ENCODE assay signal across 8 cellular contexts in the genomic region with DNA sequence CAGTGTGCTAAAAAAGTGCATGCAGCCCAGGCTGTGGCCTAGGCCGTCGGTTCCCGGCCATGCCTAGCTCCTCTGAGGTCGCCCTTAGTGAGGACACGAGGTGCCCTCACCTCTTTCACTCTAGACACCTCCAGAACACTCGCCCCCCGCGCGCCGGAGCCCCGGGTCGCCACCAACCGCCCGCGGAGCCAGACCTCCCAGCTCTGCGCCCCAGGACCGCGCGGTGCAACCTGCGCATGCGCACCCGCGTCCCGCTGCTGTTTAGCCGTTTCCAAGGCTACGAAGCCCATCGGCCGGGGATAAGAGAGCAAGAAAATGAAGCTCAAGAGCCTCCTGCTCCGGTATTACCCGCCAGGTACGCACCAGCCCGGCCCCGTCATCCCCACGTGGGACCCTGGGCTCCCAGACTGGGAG. TPM values are rescaled to one million over a fixed set of nuclear protein-coding genes. Genes with fewer than 3 reads are reported as not detected.
DNase-seq lines count a peak whose midpoint lies in the region; ATAC-seq, FAIRE-seq and TF ChIP-seq lines count a peak whose summit lies in the region.

A gene with protein sequence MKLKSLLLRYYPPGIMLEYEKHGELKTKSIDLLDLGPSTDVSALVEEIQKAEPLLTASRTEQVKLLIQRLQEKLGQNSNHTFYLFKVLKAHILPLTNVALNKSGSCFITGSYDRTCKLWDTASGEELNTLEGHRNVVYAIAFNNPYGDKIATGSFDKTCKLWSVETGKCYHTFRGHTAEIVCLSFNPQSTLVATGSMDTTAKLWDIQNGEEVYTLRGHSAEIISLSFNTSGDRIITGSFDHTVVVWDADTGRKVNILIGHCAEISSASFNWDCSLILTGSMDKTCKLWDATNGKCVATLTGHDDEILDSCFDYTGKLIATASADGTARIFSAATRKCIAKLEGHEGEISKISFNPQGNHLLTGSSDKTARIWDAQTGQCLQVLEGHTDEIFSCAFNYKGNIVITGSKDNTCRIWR (plus strand): TSS at position 257 of the 414 bp plus-strand sequence. CDS start 59 bp downstream, at position 316.

- peak; percentile 45 for DNase-seq in AG10803 (ENCODE audit: low read depth)
- peak; percentile 88 for DNase-seq in SK-N-SH
- no peak for DNase-seq in GM12878 (ENCODE audit: low read depth, low spot score)
- peak in 36 of 51 donors; percentile 4 to 65 (median 26) for DNase-seq in hypothalamus (lab: John Stamatoyannopoulos, UW)
- no peak for DNase-seq in skeletal muscle cell (ENCODE audit: low read depth)
- no peak for DNase-seq in NK-92 treated with Interleukin-12 subunit alpha and Interleukin-12 subunit beta, amount 100 ng/mL, for 24 hours (lab: John Stamatoyannopoulos, UW)

- H3K27ac ChIP-seq in SK-N-SH (ENCODE audit: low read depth in 2 of 2, low read length in 1 of 2) (peak within 1 kb of the TSS in 1 of 2 experiments; percentile 85; a peak in 3 of 4 replicates), GM12878 (ENCODE audit: control insufficient read depth, insufficient read depth) (no peak within 1 kb of the TSS)

- peak within 1 kb of the TSS; percentile 94 for H2AFZ ChIP-seq in SK-N-SH (ENCODE audit: low read depth)
- no peak within 1 kb of the TSS; the same call in 1 of the 2 replicates for H2AFZ ChIP-seq in GM12878 (ENCODE audit: control insufficient read depth, low read depth, low read length)

- H3K9me2 ChIP-seq in SK-N-SH, result no peaks in the 10 kb centered on the region

- in situ Hi-C loops in GM12878 (cut with MboI), result no loop called here

- SMC1A ChIA-PET in GM12878 (lab: Charles Lee; ENCODE audit: uncharacterized antibody, unreplicated experiment), result interaction anchor here (1.3 kb wide), 1 partner anchor 9 kb away, joined by 3 read pairs; no protein-coding TSS in a partner anchor

- H3K27me3 ChIP-seq in SK-N-SH (ENCODE audit: insufficient read depth) (no peaks in the 10 kb centered on the region), GM12878 (replicated peaks in 1 of 2; ENCODE audit: control insufficient read depth in 2 of 2, insufficient read depth in 2 of 2, low read length in 1 of 2) (peaks cover 0 to 11% of the 10 kb centered on the region in 2 experiments; a peak in 2 of 4 replicates)

- intact Hi-C loops in GM12878 (cut with micrococcal nuclease; ENCODE audit: unreplicated experiment), result no loop called here

- WGBS in SK-N-SH (ENCODE audit: low lambda C conversion rate), result 14% methylated on average over 32 of the region's 34 CpGs
- 9% methylated on average over 28 of the region's 34 CpGs for WGBS in GM12878 (ENCODE audit: insufficient coverage, insufficient replicate concordance, low lambda C conversion rate, missing lambda C conversion rate)

- RAD21 ChIA-PET in GM12878 (lab: Charles Lee; ENCODE audit: unreplicated experiment), result no interaction called here

- H3K4me3 ChIP-seq in AG10803 (ENCODE audit: low read length) (peak within 1 kb of the TSS; percentile 58), SK-N-SH (ENCODE audit: low read depth in 2 of 2, low read length in 1 of 2) (peak within 1 kb of the TSS in 1 of 2 experiments; percentile 34; a peak in 3 of 4 replicates), GM12878 (no peak within 1 kb of the TSS), skeletal muscle cell (ENCODE audit: low read depth, low read length) (peak within 1 kb of the TSS; percentile 43)

- H3K4me1 ChIP-seq in SK-N-SH (ENCODE audit: control insufficient read depth in 1 of 2, insufficient read depth in 2 of 2, low read depth in 1 of 2, low read length in 1 of 2) (peaks cover 2 to 23% of the 10 kb centered on the region in 2 experiments; a peak in 3 of 4 replicates), GM12878 (ENCODE audit: control insufficient read depth, insufficient read depth, low read length) (no peaks in the 10 kb centered on the region)

- no peaks in the 10 kb centered on the region for H3K79me2 ChIP-seq in SK-N-SH (ENCODE audit: insufficient read depth)
- H3K79me2 ChIP-seq in GM12878 (ENCODE audit: control insufficient read depth, insufficient read depth, low read length), result no peaks in the 10 kb centered on the region

- no TSS peak for BruUV-seq in GM12878 (replicated peaks; lab: Mats Ljungman, UMichigan)

- H3F3A ChIP-seq in SK-N-SH (replicated peaks; ENCODE audit: insufficient read depth), result peaks cover 34% of the 10 kb centered on the region

- TF ChIP-seq EP300 in SK-N-SH (IDR thresholded peaks at IDR 0.05; ENCODE audit: borderline replicate concordance in 1 of 2, low read depth in 1 of 2, low read length in 1 of 2), result no peak
- no peak for TF ChIP-seq EP300 in GM12878 (IDR thresholded peaks at IDR 0.05; ENCODE audit: borderline replicate concordance in 1 of 2, control insufficient read depth in 1 of 2, low read depth in 2 of 2, low read length in 2 of 2)

- H3K36me3 ChIP-seq in SK-N-SH (replicated peaks in 1 of 2; ENCODE audit: control insufficient read depth in 1 of 2, insufficient read depth in 2 of 2, low read length in 1 of 2) (no peaks in the 10 kb centered on the region), GM12878 (ENCODE audit: control insufficient read depth in 2 of 2, insufficient read depth in 2 of 2, low read length in 1 of 2) (no peaks in the 10 kb centered on the region)

- POLR2A ChIA-PET in SK-N-SH (lab: Yijun Ruan, JAX) (no interaction called here), GM12878 (lab: Charles Lee) (no interaction called here)

- TF ChIP-seq POLR2A in GM12878 (IDR thresholded peaks at IDR 0.05; ENCODE audit: low read depth, low read length), result no peak

- H3K9ac ChIP-seq in SK-N-SH, result peak within 1 kb of the TSS; percentile 59
- H3K9ac ChIP-seq in GM12878 (ENCODE audit: control insufficient read depth, insufficient read depth, low read length), result no peak within 1 kb of the TSS

- H4K20me1 ChIP-seq in SK-N-SH (ENCODE audit: insufficient read depth), result no peaks in the 10 kb centered on the region
- no peaks in the 10 kb centered on the region for H4K20me1 ChIP-seq in GM12878 (ENCODE audit: control insufficient read depth, insufficient read depth)

- no peak for FAIRE-seq in GM12878 (lab: Jason Lieb, UNC)

- no peak for TF ChIP-seq RAD21 in SK-N-SH (IDR thresholded peaks at IDR 0.05; ENCODE audit: low read length)
- TF ChIP-seq RAD21 in GM12878 (IDR thresholded peaks at IDR 0.05; ENCODE audit: insufficient read depth, low read depth, low read length), result no peak

- H3K4me2 ChIP-seq in SK-N-SH (peak within 1 kb of the TSS; percentile 51), GM12878 (ENCODE audit: control insufficient read depth, insufficient read depth) (no peak within 1 kb of the TSS)

- CTCF ChIA-PET in SK-N-SH (lab: Yijun Ruan, JAX), result interaction anchor here (1.2 to 2.5 kb wide), 3 partner anchors 9 to 19 kb away, joined by 4 to 12 read pairs (median 5); no protein-coding TSS in a partner anchor
- CTCF ChIA-PET in GM12878 (lab: Yijun Ruan, JAX), result interaction anchor here (2.0 to 3.9 kb wide), 3 partner anchors 15 to 97 kb away, joined by 5 to 21 read pairs (median 5); no protein-coding TSS in a partner anchor

- H3K9me3 ChIP-seq in SK-N-SH (no peaks in the 10 kb centered on the region), GM12878 (replicated peaks; ENCODE audit: control insufficient read depth, insufficient read depth, low read length) (no peaks in the 10 kb centered on the region)

- TF ChIP-seq CTCF in AG10803 (conservative IDR thresholded peaks at IDR 0.05; ENCODE audit: low read length), result no peak
- no peak for TF ChIP-seq CTCF in SK-N-SH (IDR thresholded peaks at IDR 0.05)
- no peak for TF ChIP-seq CTCF in GM12878 (IDR thresholded peaks at IDR 0.05 in 2 of 3, conservative IDR thresholded peaks at IDR 0.05 in 1 of 3; ENCODE audit: control insufficient read depth in 2 of 3, extremely low read depth in 1 of 3, insufficient read depth in 1 of 3, low read depth in 3 of 3, low read length in 3 of 3)

- ATAC-seq in GM21825 (IDR thresholded peaks at IDR 0.05; ENCODE audit: unreplicated experiment) (peak; percentile 65), GM12878 (peak; percentile 24; the same call in 1 of the 3 replicates), HG03025 (IDR thresholded peaks at IDR 0.05; ENCODE audit: low FRiP score, unreplicated experiment) (no peak)

TF ChIP-seq in SK-N-SH, 30 proteins besides CTCF, POLR2A, EP300 and RAD21 (continues in another document):
- TF ChIP-seq TAF1 (IDR thresholded peaks at IDR 0.05; ENCODE audit: borderline replicate concordance, low read depth, low read length) (0 out of 2 replicates have a peak, but pooled peaks have one; percentile 26), EZH2phosphoT487 (IDR thresholded peaks at IDR 0.05; ENCODE audit: borderline replicate concordance, low read depth) (no peak), FOXJ3 (CRISPR knock-in tag; IDR thresholded peaks at IDR 0.05) (no peak), YY1 (IDR thresholded peaks at IDR 0.05; ENCODE audit: low read depth) (no peak), ELF1 (IDR thresholded peaks at IDR 0.05) (no peak), GABPA (IDR thresholded peaks at IDR 0.05; ENCODE audit: low read depth) (no peak)

TF ChIP-seq in GM12878, 131 proteins besides CTCF, POLR2A, EP300 and RAD21:
- TF ChIP-seq TCF7 (IDR thresholded peaks at IDR 0.05; ENCODE audit: borderline replicate concordance) (no peak), ATF7 (IDR thresholded peaks at IDR 0.05; ENCODE audit: low read depth) (no peak), NR2C2 (IDR thresholded peaks at IDR 0.05; ENCODE audit: borderline replicate concordance, control insufficient read depth, insufficient read length, low read depth) (no peak), GATAD2B (conservative IDR thresholded peaks at IDR 0.05; ENCODE audit: low read depth) (no peak), RBBP5 (conservative IDR thresholded peaks at IDR 0.05) (no peak)

RNA-seq across cellular contexts. Expression of the gene that starts here (rescaled TPM):
- polyA plus RNA-seq in SK-N-SH (2012; rRNA removed) (1.2 and 2.4 TPM in 2 replicates), GM12878 (2011; rRNA removed) (0.12 TPM in 1 of 2 replicates, not detected in the other), GM12878 (2014; fragmentation: Illumina TruSeq; extraction: Trizol) (not detected in 2 replicates), GM12878 (2014; fragmentation: Nextera tagmentation; extraction: Ambion mirVana) (under 1 TPM in 1 of 2 experiments, not detected in 1; 0.04 TPM), GM12878 (2014; rRNA removed) (not detected in 2 replicates), GM12878 (2016; fragmentation: Nextera tagmentation; extraction: Ambion mirVana) (not detected)
- polyA plus RNA-seq in SK-N-SH (2012; cell fraction: cytosol; rRNA removed), result 2.4 TPM in 2 replicates
- polyA plus RNA-seq in SK-N-SH (2012; cell fraction: nucleus; rRNA removed), result 0.94 and 1.8 TPM in 2 replicates
- total RNA-seq in GM12878 (2013; cell fraction: nucleolus; rRNA removed), result 0.19 and 0.29 TPM in 2 replicates
- total RNA-seq in GM12878 (2014; rRNA removed) (not detected in 2 replicates), GM12878 (2014; rRNA removed; fragmentation: Illumina TruSeq; extraction: Trizol) (not detected in 2 replicates), GM12878 (2021) (not detected in 2 replicates)
- not detected for polyA plus RNA-seq in GM12878 (2011; ENCODE audit: low read depth)
- not detected in 2 replicates for polyA plus RNA-seq in GM12878 (2011; cell fraction: cytosol; rRNA removed)
- polyA plus RNA-seq in GM12878 (2011; cell fraction: nucleus; rRNA removed), result 0.04 TPM in 1 of 2 replicates, not detected in the other
- polyA plus RNA-seq in GM12878 (2012), result not detected in 2 replicates
- not detected in 2 replicates for polyA minus RNA-seq in GM12878 (2011; rRNA and poly(A)+ RNA removed)
- not detected in 2 replicates for polyA minus RNA-seq in GM12878 (2011; cell fraction: cytosol; rRNA and poly(A)+ RNA removed)
- not detected in 2 replicates for polyA minus RNA-seq in GM12878 (2011; cell fraction: nucleus; rRNA and poly(A)+ RNA removed)

Comparison
In these comparisons a context has a peak if more than half of its experiments do, and no peak if none do; other contexts are left out.
1. Peak in ATAC-seq in GM12878; RNA of the gene not detected or under 1 TPM.
2. DNase-seq: peak in AG10803 (single experiment), SK-N-SH (single experiment) and hypothalamus (36 of 51); none in GM12878 (single experiment), skeletal muscle cell (single experiment) and NK-92 treated with Interleukin-12 subunit alpha and Interleukin-12 subunit beta, amount 100 ng/mL, for 24 hours (single experiment).